ENCODE assay signal across 8 cellular contexts in the genomic region with DNA sequence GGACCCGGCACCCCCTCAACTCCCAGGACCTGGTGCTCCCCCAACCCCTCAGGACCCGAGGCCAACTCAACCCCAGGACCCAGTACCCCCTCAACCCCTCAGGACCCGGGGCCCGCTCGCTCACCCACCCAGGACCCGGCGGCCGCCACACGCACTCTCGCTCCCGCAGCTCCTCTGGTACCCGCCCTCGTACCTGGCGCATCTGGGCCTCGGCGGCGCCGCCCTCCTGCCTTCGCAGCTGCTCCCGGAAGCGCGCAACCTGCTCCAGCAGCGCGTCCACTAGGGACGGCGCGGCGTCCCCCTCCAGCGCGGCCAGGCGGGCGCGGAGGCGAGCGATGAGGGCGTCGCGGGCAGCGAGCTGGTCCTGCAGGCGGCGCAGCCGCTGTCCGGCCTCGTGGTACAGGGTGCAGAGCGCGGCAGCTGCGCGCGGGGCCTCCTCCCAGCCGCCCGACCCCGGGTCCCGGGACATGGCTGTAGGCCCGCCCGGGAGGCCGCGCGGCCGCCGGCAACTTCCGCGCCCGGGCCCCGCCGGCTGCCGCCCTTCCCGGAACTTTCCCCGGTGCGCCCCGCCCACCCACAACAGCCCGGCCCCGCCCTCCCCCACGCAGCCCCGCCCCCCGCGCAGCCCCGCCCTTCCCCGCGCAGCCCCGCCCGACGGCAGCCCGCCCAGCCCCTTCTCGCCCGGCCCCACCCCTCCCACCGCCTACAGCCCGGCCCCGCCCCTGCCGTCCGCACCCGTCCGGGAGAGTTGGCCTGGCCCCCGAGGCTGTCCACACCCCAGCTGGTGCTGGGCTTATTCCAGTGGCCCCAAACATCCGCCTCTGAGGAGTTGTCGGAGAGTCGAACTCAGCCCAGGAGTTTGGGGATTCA. TPM values are rescaled to one million over a fixed set of nuclear protein-coding genes. Genes with fewer than 3 reads are reported as not detected.
A peak's percentile ranks its signal among the peaks of the same experiment; 100 is the strongest.
DNase-seq lines count a peak whose midpoint lies in the region; ATAC-seq, FAIRE-seq and TF ChIP-seq lines count a peak whose summit lies in the region.

A gene with protein sequence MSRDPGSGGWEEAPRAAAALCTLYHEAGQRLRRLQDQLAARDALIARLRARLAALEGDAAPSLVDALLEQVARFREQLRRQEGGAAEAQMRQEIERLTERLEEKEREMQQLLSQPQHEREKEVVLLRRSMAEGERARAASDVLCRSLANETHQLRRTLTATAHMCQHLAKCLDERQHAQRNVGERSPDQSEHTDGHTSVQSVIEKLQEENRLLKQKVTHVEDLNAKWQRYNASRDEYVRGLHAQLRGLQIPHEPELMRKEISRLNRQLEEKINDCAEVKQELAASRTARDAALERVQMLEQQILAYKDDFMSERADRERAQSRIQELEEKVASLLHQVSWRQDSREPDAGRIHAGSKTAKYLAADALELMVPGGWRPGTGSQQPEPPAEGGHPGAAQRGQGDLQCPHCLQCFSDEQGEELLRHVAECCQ (minus strand): TSS at position 516 of the 870 bp plus-strand sequence. CDS start 47 bp downstream, at position 469.

- DNase-seq in NCI-H1417 treated with DMSO at 0.1 percent for 48 hours (lab: John Stamatoyannopoulos, UW) (peak; percentile 49), T47D (ENCODE audit: low read depth in 1 of 2, low spot score in 1 of 2) (peak; percentile 89), iPS-NIHi11 (ENCODE audit: low spot score) (peak; percentile 98), small intestine (peak; percentile 87), cerebellar nuclear complex (lab: John Stamatoyannopoulos, UW) (no peak)

- H3K4me3 ChIP-seq in GM12875 (ENCODE audit: low read depth, low read length) (peak within 1 kb of the TSS; percentile 79), small intestine (ENCODE audit: low read depth in 1 of 2, low read length in 2 of 2) (peak within 1 kb of the TSS; percentile 88 to 90)

- H3K36me3 ChIP-seq in small intestine (ENCODE audit: control insufficient read depth in 2 of 2, insufficient read depth in 2 of 2, low read length in 2 of 2) = peaks cover 0 to 3% of the 10 kb centered on the region in 2 donors

- H3K9me3 ChIP-seq in small intestine (ENCODE audit: control insufficient read depth, low read depth) = no peaks in the 10 kb centered on the region

- peak; percentile 66 for ATAC-seq in HG02588 (IDR thresholded peaks at IDR 0.05; ENCODE audit: unreplicated experiment)

- TF ChIP-seq CTCF in GM12875 (IDR thresholded peaks at IDR 0.05; ENCODE audit: borderline replicate concordance, insufficient read depth, low read depth, low read length) = peak; percentile 26; the same call in 1 of the 2 replicates
- TF ChIP-seq CTCF in VCaP (conservative IDR thresholded peaks at IDR 0.05) = peak; percentile 29; the same call in 1 of the 2 replicates

- H3K27ac ChIP-seq in VCaP (peak within 1 kb of the TSS; percentile 82), small intestine (ENCODE audit: low read depth in 1 of 2, low read length in 1 of 2) (peak within 1 kb of the TSS; percentile 93 to 96)

- 0 to 1% (median 1%) methylated on average over 36 to 94 of the region's 96 CpGs for WGBS in small intestine, 3 donors

- H3K4me1 ChIP-seq in small intestine (ENCODE audit: control insufficient read depth in 2 of 2, insufficient read depth in 1 of 2, low read depth in 1 of 2, low read length in 1 of 2) = peaks cover 0 to 11% of the 10 kb centered on the region in 2 donors

- FAIRE-seq in small intestine (lab: Jason Lieb, UNC) = no peak

- in situ Hi-C loops in T47D (cut with HindIII; ENCODE audit: low pct_unique_long_range_greater_than_20kb, low sequenced_read_pairs) = no loop called here

- H3K27me3 ChIP-seq in small intestine (ENCODE audit: control insufficient read depth in 2 of 2, insufficient read depth in 2 of 2, low read length in 2 of 2) = no peaks in the 10 kb centered on the region

RNA-seq across cellular contexts. Expression of the gene that starts here (rescaled TPM):
- polyA plus RNA-seq in small intestine = 100 to 1,000 TPM in 1 of 3 donors, 10 to 100 TPM in 2; 50.8 to 109 (median 69.7) TPM

Comparison
In these comparisons a context has a peak if more than half of its experiments do, and no peak if none do; other contexts are left out.
1. DNase-seq: peak in NCI-H1417 treated with DMSO at 0.1 percent for 48 hours (single experiment), T47D (2 of 2), iPS-NIHi11 (single experiment) and small intestine (single experiment); none in cerebellar nuclear complex (0 of 2).